In genomic region chr5:173497685-173498084, GRCh38 we compare ENCODE assay signal across 6 cellular contexts.
"Had no signal": no experiment of that assay in that cellular context is flagged by ENCODE, and none has a peak within 500 bp of the region (broad histone marks: within the 10 kb centered on the region; RNA-seq: fewer than 3 reads in every experiment).

No MANE protein-coding gene starts in this region.

- H3K9me3 Mint-ChIP-seq: activated naive CD4-positive, alpha-beta T cell treated with anti-CD3 and anti-CD28 coated beads, Interleukin-2, amount 50 U/mL, for 72 hours; neural progenitor cell had no signal

- H3K27ac Mint-ChIP-seq: activated naive CD4-positive, alpha-beta T cell treated with anti-CD3 and anti-CD28 coated beads, Interleukin-2, amount 50 U/mL, for 72 hours; neural progenitor cell had no signal

- H3K27ac ChIP-seq: neural progenitor cell had no signal

- H3K4me3 Mint-ChIP-seq: neural progenitor cell had no signal

- H3K4me2 ChIP-seq: neural progenitor cell had no signal

- H3K27me3 ChIP-seq: neural progenitor cell, transverse colon had no signal

- H3K36me3 Mint-ChIP-seq: activated naive CD4-positive, alpha-beta T cell treated with anti-CD3 and anti-CD28 coated beads, Interleukin-2, amount 50 U/mL, for 72 hours; neural progenitor cell had no signal

- DNase-seq: amygdala; kidney; stimulated activated CD4-positive, alpha-beta T cell treated with anti-CD3 and anti-CD28 coated beads, Interleukin-4, amount 100 ng/mL, for 4 hours; transverse colon had no signal

- H3K4me3 ChIP-seq: neural progenitor cell, transverse colon had no signal

- H3K36me3 ChIP-seq: neural progenitor cell, transverse colon had no signal

- H3K9me3 ChIP-seq: transverse colon had no signal

- H3K9ac ChIP-seq: neural progenitor cell had no signal
